In genomic region chr20:53859684-53860083, GRCh38 we compare ENCODE assay signal across 16 cellular contexts.
A peak's percentile ranks its signal among the peaks of the same experiment; 100 is the strongest.
DNase-seq lines count a peak whose midpoint lies in the region; ATAC-seq and TF ChIP-seq lines count a peak whose summit lies in the region.
"Had no signal": no experiment of that assay in that cellular context is flagged by ENCODE, and none has a peak within 500 bp of the region (broad histone marks: within the 10 kb centered on the region; RNA-seq: fewer than 3 reads in every experiment).

No MANE protein-coding gene starts in this region.

- H4K91ac ChIP-seq in neuronal stem cell (ENCODE audit: low read depth, low read length, poor library complexity), result no peak overlapping the region
- no peak overlapping the region for H4K91ac ChIP-seq in H9 (ENCODE audit: insufficient read length, low read depth, low read length)

- intact Hi-C loops in heart right ventricle (cut with DNase I), result loop anchor here in 2 of 10 donors (10.0 kb wide), 2 partner anchors 65 to 125 kb away; no protein-coding TSS in a partner anchor

- H3K23me2 ChIP-seq in H9 (ENCODE audit: insufficient read length, low read depth, low read length, poor library complexity, severe bottlenecking), result no peaks in the 10 kb centered on the region

- TF ChIP-seq CTCF in heart right ventricle (IDR thresholded peaks at IDR 0.05), result no peak
- TF ChIP-seq CTCF in H9 (conservative IDR thresholded peaks at IDR 0.05), result no peak

- H3K4ac ChIP-seq in neuronal stem cell (ENCODE audit: low read length), result no peak overlapping the region
- H3K4ac ChIP-seq in H9 (ENCODE audit: low read depth, low read length), result no peak overlapping the region

- H3K27me3 ChIP-seq in NT2/D1 (ENCODE audit: insufficient read depth, insufficient read length) (no peaks in the 10 kb centered on the region), heart right ventricle (no peaks in the 10 kb centered on the region), neuronal stem cell (ENCODE audit: control insufficient read depth in 3 of 3, insufficient read depth in 3 of 3, low read depth in 1 of 3, low read length in 3 of 3) (no peaks in the 10 kb centered on the region), H9 (ENCODE audit: insufficient read depth, low read length) (no peaks in the 10 kb centered on the region)
- H3K27me3 ChIP-seq: body of pancreas had no signal

- H3K4me2 ChIP-seq in neuronal stem cell (ENCODE audit: insufficient read depth, low read length, poor library complexity, severe bottlenecking) (no peak overlapping the region), H9 (ENCODE audit: insufficient read depth, insufficient read length, low read length) (no peak overlapping the region)

- H3K4me1 ChIP-seq in NT2/D1 (ENCODE audit: insufficient read depth, insufficient read length) (peaks cover 2% of the 10 kb centered on the region), heart right ventricle (peaks cover 0 to 39% (median 19%) of the 10 kb centered on the region in 9 donors), neuronal stem cell (ENCODE audit: control insufficient read depth in 2 of 2, insufficient read depth in 1 of 2, low read depth in 1 of 2, low read length in 2 of 2) (peaks cover 2 to 19% of the 10 kb centered on the region in 2 donors), H9 (ENCODE audit: insufficient read depth, low read length) (peaks cover 3% of the 10 kb centered on the region; the same call in 1 of the 2 replicates)

- H4K8ac ChIP-seq in neuronal stem cell (ENCODE audit: low read depth, low read length), result no peak overlapping the region
- H4K8ac ChIP-seq in H9 (replicated peaks; ENCODE audit: insufficient read length, low read depth, low read length), result no peak overlapping the region

- peak overlapping the region; percentile 26 for H2AFZ ChIP-seq in neuronal stem cell (ENCODE audit: low read length)
- H2AFZ ChIP-seq in H9 (ENCODE audit: low read length), result no peak overlapping the region

- H2BK120ac ChIP-seq in neuronal stem cell (ENCODE audit: low read depth, low read length) (no peak overlapping the region), H9 (ENCODE audit: low read depth, low read length, poor library complexity, severe bottlenecking) (no peak overlapping the region)

- no peak overlapping the region for H3K4me3 Mint-ChIP-seq in H9
- H3K4me3 Mint-ChIP-seq: stimulated activated naive B cell treated with anti-CD40 and anti-IgM and Interleukin-4, amounts not matched to agents 10 μg/mL and 1 μg/mL and 100 μg/mL, for 72 hours had no signal

- peak overlapping the region; percentile 2 for H3K9ac ChIP-seq in NT2/D1 (ENCODE audit: insufficient read length, low read depth)
- H3K9ac ChIP-seq in neuronal stem cell (ENCODE audit: low read depth, low read length, poor library complexity), result no peak overlapping the region
- H3K9ac ChIP-seq in H9 (ENCODE audit: extremely low read depth, insufficient read length, low read length), result no peak overlapping the region

- H3K36me3 ChIP-seq in NT2/D1 (ENCODE audit: insufficient read depth, insufficient read length, low read length), result no peaks in the 10 kb centered on the region
- H3K36me3 ChIP-seq in heart right ventricle, result no peaks in the 10 kb centered on the region
- H3K36me3 ChIP-seq in neuronal stem cell (replicated peaks in 1 of 2; ENCODE audit: control insufficient read depth in 2 of 2, insufficient read depth in 2 of 2, low read length in 2 of 2), result no peaks in the 10 kb centered on the region

- DNase-seq in CD1c-positive myeloid dendritic cell (ENCODE audit: extremely low spot score) (peak; percentile 94), NT2/D1 (ENCODE audit: low read depth, low spot score) (no peak), heart right ventricle (peak; percentile 57 to 83), neuronal stem cell (ENCODE audit: low spot score) (no peak), H9 (no peak)
- DNase-seq in activated naive CD4-positive, alpha-beta T cell treated with Interleukin-2 at 50 U/mL for 16 hours, result no peak
- DNase-seq: activated naive CD4-positive, alpha-beta T cell; Karpas-422; naive B cell; NCI-H1694 treated with DMSO at 0.1 percent for 48 hours; NCI-H774; stimulated activated naive B cell treated with anti-CD40 and anti-IgM and Interleukin-4, amounts not matched to agents 10 μg/mL and 1 μg/mL and 100 μg/mL, for 72 hours; T-helper 1 cell had no signal

- H2BK15ac ChIP-seq in neuronal stem cell (ENCODE audit: low read length) (no peak overlapping the region), H9 (ENCODE audit: low read depth, low read length) (no peak overlapping the region)

- H3K56ac ChIP-seq in H9 (ENCODE audit: insufficient read length, low read depth, low read length), result no peak overlapping the region

- no peak overlapping the region for H2BK5ac ChIP-seq in neuronal stem cell (ENCODE audit: low read length)
- H2BK5ac ChIP-seq in H9 (ENCODE audit: insufficient read length, low read length), result no peak overlapping the region

- H3K9me3 Mint-ChIP-seq in H9, result peaks cover 0 to 2% of the 10 kb centered on the region in 2 experiments; a peak in 1 of 5 replicates
- H3K9me3 Mint-ChIP-seq: naive B cell; stimulated activated naive B cell treated with anti-CD40 and anti-IgM and Interleukin-4, amounts not matched to agents 10 μg/mL and 1 μg/mL and 100 μg/mL, for 72 hours had no signal

- H3K36me3 Mint-ChIP-seq in H9 (ENCODE audit: insufficient read depth in 1 of 3, low read depth in 3 of 3), result no peaks in the 10 kb centered on the region
- H3K36me3 Mint-ChIP-seq: naive B cell; stimulated activated naive B cell treated with anti-CD40 and anti-IgM and Interleukin-4, amounts not matched to agents 10 μg/mL and 1 μg/mL and 100 μg/mL, for 72 hours had no signal

- no peak overlapping the region for H3K4me3 ChIP-seq in NT2/D1 (ENCODE audit: insufficient read length, low read depth)
- no peak overlapping the region for H3K4me3 ChIP-seq in heart right ventricle
- H3K4me3 ChIP-seq in neuronal stem cell (ENCODE audit: low read length in 2 of 2), result peak overlapping the region in 1 of 2 donors; percentile 7
- H3K4me3 ChIP-seq: body of pancreas had no signal

- H2BK20ac ChIP-seq in H9 (ENCODE audit: low read depth, low read length, poor library complexity, severe bottlenecking), result no peak overlapping the region

- no peak overlapping the region for H3K14ac ChIP-seq in neuronal stem cell (ENCODE audit: low read length)
- H3K14ac ChIP-seq in H9 (ENCODE audit: insufficient read depth, low read length), result no peak overlapping the region

- H3K9me3 ChIP-seq in NT2/D1 (ENCODE audit: insufficient read depth, low read length) (no peaks in the 10 kb centered on the region), heart right ventricle (no peaks in the 10 kb centered on the region), neuronal stem cell (replicated peaks in 1 of 2; ENCODE audit: control insufficient read depth in 2 of 2, insufficient read depth in 1 of 2, low read depth in 1 of 2, low read length in 2 of 2) (no peaks in the 10 kb centered on the region), H9 (ENCODE audit: control insufficient read depth, low read depth, low read length) (no peaks in the 10 kb centered on the region)
- H3K9me3 ChIP-seq: body of pancreas had no signal

- H3K4me1 Mint-ChIP-seq in H9, result peaks cover 44 to 52% of the 10 kb centered on the region in 2 experiments

- H3K18ac ChIP-seq in neuronal stem cell (ENCODE audit: low read length) (no peak overlapping the region), H9 (ENCODE audit: insufficient read length, low read depth, low read length) (no peak overlapping the region)

- peak overlapping the region in 6 of 10 donors; percentile 11 to 46 (median 30) for H3K27ac ChIP-seq in heart right ventricle
- no peak overlapping the region for H3K27ac ChIP-seq in neuronal stem cell (replicated peaks; ENCODE audit: low read length)
- H3K27ac ChIP-seq in H9 (ENCODE audit: insufficient read length, low read depth, low read length), result no peak overlapping the region
- H3K27ac ChIP-seq: body of pancreas had no signal

- H3K79me1 ChIP-seq in neuronal stem cell (ENCODE audit: low read depth, low read length) (no peaks in the 10 kb centered on the region), H9 (ENCODE audit: insufficient read depth, low read depth, low read length, poor library complexity, severe bottlenecking) (no peaks in the 10 kb centered on the region)

- H3K23ac ChIP-seq in neuronal stem cell (ENCODE audit: low read depth, low read length, poor library complexity) (no peak overlapping the region), H9 (ENCODE audit: insufficient read length, low read depth, low read length) (no peak overlapping the region)

- no peaks in the 10 kb centered on the region for H3K27me3 Mint-ChIP-seq in H9 (ENCODE audit: low read depth)
- H3K27me3 Mint-ChIP-seq: naive B cell; stimulated activated naive B cell treated with anti-CD40 and anti-IgM and Interleukin-4, amounts not matched to agents 10 μg/mL and 1 μg/mL and 100 μg/mL, for 72 hours had no signal

- no peak overlapping the region for H3K27ac Mint-ChIP-seq in H9
- H3K27ac Mint-ChIP-seq: naive B cell; stimulated activated naive B cell treated with anti-CD40 and anti-IgM and Interleukin-4, amounts not matched to agents 10 μg/mL and 1 μg/mL and 100 μg/mL, for 72 hours had no signal

- H2BK12ac ChIP-seq in neuronal stem cell (ENCODE audit: low read length) (no peak overlapping the region), H9 (ENCODE audit: insufficient read length, low read depth, low read length) (no peak overlapping the region)

- H3T11ph ChIP-seq in H9 (ENCODE audit: low read length), result no peak overlapping the region

- ATAC-seq in heart right ventricle (peak in 7 of 8 donors; percentile 89 to 94 (median 92)), HG02970 (IDR thresholded peaks at IDR 0.05; ENCODE audit: low FRiP score, unreplicated experiment) (no peak), HG03457 (IDR thresholded peaks at IDR 0.05; ENCODE audit: unreplicated experiment) (no peak)
- ATAC-seq: body of pancreas; stimulated activated naive B cell treated with anti-CD40 and anti-IgM and Interleukin-4, amounts not matched to agents 10 μg/mL and 1 μg/mL and 100 μg/mL, for 72 hours had no signal

- H4K20me1 ChIP-seq in H9 (ENCODE audit: control insufficient read depth, insufficient read depth, insufficient read length), result no peaks in the 10 kb centered on the region

- H3K79me2 ChIP-seq in H9 (ENCODE audit: insufficient read depth, low read length), result no peaks in the 10 kb centered on the region

- H2AK5ac ChIP-seq in neuronal stem cell (ENCODE audit: low read depth, low read length), result no peak overlapping the region
- no peak overlapping the region for H2AK5ac ChIP-seq in H9 (ENCODE audit: insufficient read length, low read length)

- 43 to 53% methylated on average over 5 of the region's 5 CpGs for WGBS in heart right ventricle, 2 donors
- no CpG with 5 or more reads among the region's 5 CpGs for WGBS in neuronal stem cell (ENCODE audit: extremely low coverage in 2 of 2, insufficient read length in 2 of 2, insufficient replicate concordance in 1 of 2), 2 donors
- WGBS in H9 (ENCODE audit: extremely low coverage, insufficient read length, low lambda C conversion rate), result no CpG with 5 or more reads among the region's 5 CpGs

- no peak overlapping the region for H4K5ac ChIP-seq in H9 (ENCODE audit: insufficient read length, low read depth, low read length)

Comparison
In these comparisons a context has a peak if more than half of its experiments do, and no peak if none do; other contexts are left out.
1. DNase-seq: peak in CD1c-positive myeloid dendritic cell (single experiment) and heart right ventricle (2 of 2); none in NT2/D1 (single experiment), neuronal stem cell (single experiment), H9 (single experiment) and activated naive CD4-positive, alpha-beta T cell treated with Interleukin-2 at 50 U/mL for 16 hours (single experiment).
2. ATAC-seq: peak in heart right ventricle (7 of 8); none in HG02970 (single experiment) and HG03457 (single experiment).
3. H3K27ac ChIP-seq: peak in heart right ventricle (6 of 10); none in neuronal stem cell (single experiment) and H9 (single experiment).